ENCODE assay signal across 1 cellular context in the genomic region with DNA sequence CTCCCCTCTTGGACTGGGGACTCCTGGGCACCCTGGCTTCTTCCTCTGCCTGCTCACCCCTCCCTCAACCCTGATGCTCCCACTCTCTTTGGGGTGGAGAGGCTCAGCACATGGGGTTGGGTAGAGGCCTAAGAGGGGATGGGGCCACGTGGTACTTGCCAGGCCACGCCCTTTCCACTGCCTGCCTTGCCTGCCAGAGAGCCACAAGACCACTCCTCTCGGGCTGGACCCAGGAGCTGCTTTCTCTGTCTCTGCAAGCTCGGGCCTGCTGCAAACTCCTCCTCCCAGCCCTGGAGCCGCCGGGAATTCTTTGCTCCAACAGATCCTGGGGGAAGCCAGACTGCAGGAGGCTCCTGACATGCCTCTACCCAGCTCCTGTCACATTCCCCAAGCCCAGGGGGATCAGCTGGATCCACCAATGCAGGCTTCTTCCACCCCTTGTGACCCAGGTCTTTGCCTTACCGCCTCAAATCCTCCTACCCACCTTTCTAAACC.
TF ChIP-seq lines count a peak whose summit lies in the region.

No MANE protein-coding gene starts in this region.

TF ChIP-seq in WTC11, 78 proteins besides CTCF, POLR2A, EP300 and RAD21 (continued from another document):
- TF ChIP-seq, protein P1, sequence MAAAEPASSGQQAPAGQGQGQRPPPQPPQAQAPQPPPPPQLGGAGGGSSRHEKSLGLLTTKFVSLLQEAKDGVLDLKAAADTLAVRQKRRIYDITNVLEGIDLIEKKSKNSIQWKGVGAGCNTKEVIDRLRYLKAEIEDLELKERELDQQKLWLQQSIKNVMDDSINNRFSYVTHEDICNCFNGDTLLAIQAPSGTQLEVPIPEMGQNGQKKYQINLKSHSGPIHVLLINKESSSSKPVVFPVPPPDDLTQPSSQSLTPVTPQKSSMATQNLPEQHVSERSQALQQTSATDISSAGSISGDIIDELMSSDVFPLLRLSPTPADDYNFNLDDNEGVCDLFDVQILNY (CRISPR knock-in tag; IDR thresholded peaks at IDR 0.05) = no peak
- TF ChIP-seq, protein P2, sequence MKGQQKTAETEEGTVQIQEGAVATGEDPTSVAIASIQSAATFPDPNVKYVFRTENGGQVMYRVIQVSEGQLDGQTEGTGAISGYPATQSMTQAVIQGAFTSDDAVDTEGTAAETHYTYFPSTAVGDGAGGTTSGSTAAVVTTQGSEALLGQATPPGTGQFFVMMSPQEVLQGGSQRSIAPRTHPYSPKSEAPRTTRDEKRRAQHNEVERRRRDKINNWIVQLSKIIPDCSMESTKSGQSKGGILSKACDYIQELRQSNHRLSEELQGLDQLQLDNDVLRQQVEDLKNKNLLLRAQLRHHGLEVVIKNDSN (CRISPR knock-in tag; IDR thresholded peaks at IDR 0.05) = peak; percentile 93
- TF ChIP-seq, protein P3, sequence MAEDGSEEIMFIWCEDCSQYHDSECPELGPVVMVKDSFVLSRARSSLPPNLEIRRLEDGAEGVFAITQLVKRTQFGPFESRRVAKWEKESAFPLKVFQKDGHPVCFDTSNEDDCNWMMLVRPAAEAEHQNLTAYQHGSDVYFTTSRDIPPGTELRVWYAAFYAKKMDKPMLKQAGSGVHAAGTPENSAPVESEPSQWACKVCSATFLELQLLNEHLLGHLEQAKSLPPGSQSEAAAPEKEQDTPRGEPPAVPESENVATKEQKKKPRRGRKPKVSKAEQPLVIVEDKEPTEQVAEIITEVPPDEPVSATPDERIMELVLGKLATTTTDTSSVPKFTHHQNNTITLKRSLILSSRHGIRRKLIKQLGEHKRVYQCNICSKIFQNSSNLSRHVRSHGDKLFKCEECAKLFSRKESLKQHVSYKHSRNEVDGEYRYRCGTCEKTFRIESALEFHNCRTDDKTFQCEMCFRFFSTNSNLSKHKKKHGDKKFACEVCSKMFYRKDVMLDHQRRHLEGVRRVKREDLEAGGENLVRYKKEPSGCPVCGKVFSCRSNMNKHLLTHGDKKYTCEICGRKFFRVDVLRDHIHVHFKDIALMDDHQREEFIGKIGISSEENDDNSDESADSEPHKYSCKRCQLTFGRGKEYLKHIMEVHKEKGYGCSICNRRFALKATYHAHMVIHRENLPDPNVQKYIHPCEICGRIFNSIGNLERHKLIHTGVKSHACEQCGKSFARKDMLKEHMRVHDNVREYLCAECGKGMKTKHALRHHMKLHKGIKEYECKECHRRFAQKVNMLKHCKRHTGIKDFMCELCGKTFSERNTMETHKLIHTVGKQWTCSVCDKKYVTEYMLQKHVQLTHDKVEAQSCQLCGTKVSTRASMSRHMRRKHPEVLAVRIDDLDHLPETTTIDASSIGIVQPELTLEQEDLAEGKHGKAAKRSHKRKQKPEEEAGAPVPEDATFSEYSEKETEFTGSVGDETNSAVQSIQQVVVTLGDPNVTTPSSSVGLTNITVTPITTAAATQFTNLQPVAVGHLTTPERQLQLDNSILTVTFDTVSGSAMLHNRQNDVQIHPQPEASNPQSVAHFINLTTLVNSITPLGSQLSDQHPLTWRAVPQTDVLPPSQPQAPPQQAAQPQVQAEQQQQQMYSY (CRISPR knock-in tag; IDR thresholded peaks at IDR 0.05) = peak; percentile 38; the same call in 1 of the 2 replicates
- TF ChIP-seq ETV6 (CRISPR knock-in tag; IDR thresholded peaks at IDR 0.05) = no peak
